In genomic region chr13:21124853-21125252, GRCh38 we compare ENCODE assay signal across 10 cellular contexts. TPM values are rescaled to one million over a fixed set of nuclear protein-coding genes. Genes with fewer than 3 reads are reported as not detected.
DNase-seq lines count a peak whose midpoint lies in the region; ATAC-seq, FAIRE-seq and TF ChIP-seq lines count a peak whose summit lies in the region.
"Had no signal": no experiment of that assay in that cellular context is flagged by ENCODE, and none has a peak within 500 bp of the region (broad histone marks: within the 10 kb centered on the region; RNA-seq: fewer than 3 reads in every experiment).

No MANE protein-coding gene starts in this region.

- peak overlapping the region; percentile 43; the same call in 1 of the 2 replicates for H2AK5ac ChIP-seq in H1 (ENCODE audit: low read depth, low read length)

- H4K91ac ChIP-seq in H1 (replicated peaks; ENCODE audit: insufficient read length, low read length) = peak overlapping the region; percentile 100

- POLR2A ChIA-PET in H1 (lab: Charles Lee; ENCODE audit: partially characterized antibody) = interaction anchor here (0.5 to 3.0 kb wide), 6 partner anchors 10 to 67 kb away, joined by 3 to 12 read pairs (median 4); partner anchors contain the start of genes LATS2, MRPL57 and SKA3

- TF ChIP-seq CTCF in H1 (IDR thresholded peaks at IDR 0.05; ENCODE audit: control extremely low read depth in 1 of 3, insufficient read depth in 1 of 3, low read depth in 1 of 3, low read length in 3 of 3) (no peak), vagina (IDR thresholded peaks at IDR 0.05) (no peak)

- ATAC-seq in activated T-cell treated with anti-CD3 and anti-CD28 coated beads, Interleukin-2, amount 50 U/mL, for 4 hours = no peak
- ATAC-seq: activated T-cell treated with anti-CD3 and anti-CD28 coated beads, Interleukin-2, amount 50 U/mL, for 72 hours had no signal

- H3K36me3 Mint-ChIP-seq in activated T-cell treated with anti-CD3 and anti-CD28 coated beads, Interleukin-2, amount 50 U/mL, for 4 hours (ENCODE audit: insufficient read depth) = no peaks in the 10 kb centered on the region

- H2BK20ac ChIP-seq in H1 (ENCODE audit: low read length) = peak overlapping the region; percentile 62; the same call in 1 of the 2 replicates

- no peaks in the 10 kb centered on the region for H3K9me3 Mint-ChIP-seq in activated T-cell treated with anti-CD3 and anti-CD28 coated beads, Interleukin-2, amount 50 U/mL, for 4 hours
- H3K9me3 Mint-ChIP-seq: activated T-cell treated with anti-CD3 and anti-CD28 coated beads, Interleukin-2, amount 50 U/mL, for 72 hours had no signal

- H3K23ac ChIP-seq in H1 (ENCODE audit: insufficient read length) = no peak overlapping the region

- peak overlapping the region; percentile 99 for H2BK12ac ChIP-seq in H1 (ENCODE audit: low read depth, low read length)

- no peak for TF ChIP-seq EP300 in H1 (IDR thresholded peaks at IDR 0.05; ENCODE audit: borderline replicate concordance in 1 of 2, low read depth in 2 of 2, low read length in 2 of 2)

- peak overlapping the region; percentile 99 for H3K18ac ChIP-seq in H1 (ENCODE audit: extremely low read depth, low read length)

- peak overlapping the region; percentile 97 for H2BK15ac ChIP-seq in H1 (ENCODE audit: low read length)

- H3K4me1 Mint-ChIP-seq in activated T-cell treated with anti-CD3 and anti-CD28 coated beads, Interleukin-2, amount 50 U/mL, for 4 hours (ENCODE audit: low read depth) = no peaks in the 10 kb centered on the region

- CTCF ChIA-PET in H1 (lab: Charles Lee; ENCODE audit: partially characterized antibody) = interaction anchor here (0.7 to 2.9 kb wide), 5 partner anchors 11 to 55 kb away, joined by 3 to 13 read pairs (median 4); no protein-coding TSS in a partner anchor

- H3K27ac ChIP-seq in H1 (ENCODE audit: low read depth, low read length) (no peak overlapping the region), vagina (no peak overlapping the region)

- no peak overlapping the region for H3K4me2 ChIP-seq in H1 (ENCODE audit: insufficient read depth in 1 of 2, low read depth in 2 of 2, low read length in 2 of 2)
- peak overlapping the region; percentile 52 for H3K4me2 ChIP-seq in skeletal muscle satellite cell (ENCODE audit: low read length)

- WGBS in H1 (ENCODE audit: extremely low coverage in 1 of 2, insufficient coverage in 1 of 2, insufficient read length in 1 of 2, insufficient replicate concordance in 2 of 2, low coverage in 1 of 2, low lambda C conversion rate in 2 of 2, missing lambda C conversion rate in 1 of 2), 2 experiments = 62% methylated on average over 7 of the region's 7 CpGs; no CpG with 5 or more reads in 1 of the 2 experiments

- peak overlapping the region; percentile 98 for H2BK120ac ChIP-seq in H1 (replicated peaks; ENCODE audit: low read depth, low read length)

- H3K4me3 Mint-ChIP-seq in activated T-cell treated with anti-CD3 and anti-CD28 coated beads, Interleukin-2, amount 50 U/mL, for 4 hours = no peak overlapping the region
- H3K4me3 Mint-ChIP-seq: activated T-cell treated with anti-CD3 and anti-CD28 coated beads, Interleukin-2, amount 50 U/mL, for 72 hours had no signal

- peak overlapping the region; percentile 90 for H4K5ac ChIP-seq in H1 (ENCODE audit: insufficient read length, low read depth, low read length)

- no peak overlapping the region for H4K8ac ChIP-seq in H1 (ENCODE audit: extremely low read depth, insufficient read depth, low read length)

- H3K14ac ChIP-seq in H1 (ENCODE audit: insufficient read length) = no peak overlapping the region

- H3K36me3 ChIP-seq in H1 (ENCODE audit: control insufficient read depth in 2 of 4, insufficient read depth in 4 of 4, low read length in 3 of 4) (no peaks in the 10 kb centered on the region), skeletal muscle satellite cell (ENCODE audit: insufficient read depth, low read length) (no peaks in the 10 kb centered on the region), vagina (no peaks in the 10 kb centered on the region)

- H3K9me3 ChIP-seq in H1 (ENCODE audit: insufficient read depth in 2 of 2, low read depth in 1 of 2, low read length in 1 of 2) = 0 out of 4 replicates have a peak, but pooled peaks cover 0 to 4% of the 10 kb centered on the region in 2 experiments
- no peaks in the 10 kb centered on the region for H3K9me3 ChIP-seq in skeletal muscle satellite cell (replicated peaks; ENCODE audit: low read length)
- no peaks in the 10 kb centered on the region for H3K9me3 ChIP-seq in vagina

- H3K79me1 ChIP-seq in H1 (ENCODE audit: low read depth, low read length) = no peaks in the 10 kb centered on the region

- intact Hi-C loops in vagina (cut with DNase I) = no loop called here

- TF ChIP-seq POLR2A in H1 (IDR thresholded peaks at IDR 0.05; ENCODE audit: control extremely low read depth in 1 of 2, low read depth in 2 of 2, low read length in 2 of 2) (no peak), vagina (IDR thresholded peaks at IDR 0.05) (no peak)

- H3K4me3 ChIP-seq in H1 (ENCODE audit: extremely low read depth in 1 of 4, insufficient read depth in 2 of 4, low read depth in 3 of 4, low read length in 4 of 4) (no peak overlapping the region), skeletal muscle satellite cell (ENCODE audit: low read length) (no peak overlapping the region), vagina (no peak overlapping the region)

- no peak for FAIRE-seq in H1 (lab: Jason Lieb, UNC)
- FAIRE-seq: A204.1 had no signal

- H3K27me3 ChIP-seq in H1 (replicated peaks in 1 of 4; ENCODE audit: control insufficient read depth in 3 of 4, extremely low read depth in 1 of 4, insufficient read depth in 3 of 4, low read length in 3 of 4) (no peaks in the 10 kb centered on the region), skeletal muscle satellite cell (ENCODE audit: control insufficient read depth, insufficient read depth, low read length) (no peaks in the 10 kb centered on the region), vagina (no peaks in the 10 kb centered on the region)

- no peak overlapping the region for H3K9ac ChIP-seq in H1 (replicated peaks in 1 of 4; ENCODE audit: extremely low read depth in 1 of 4, low read depth in 3 of 4, low read length in 3 of 4)
- no peak overlapping the region for H3K9ac ChIP-seq in skeletal muscle satellite cell (ENCODE audit: low read depth, low read length)

- no peaks in the 10 kb centered on the region for H3K23me2 ChIP-seq in H1 (ENCODE audit: low read depth, low read length)

- H3K27me3 Mint-ChIP-seq in activated T-cell treated with anti-CD3 and anti-CD28 coated beads, Interleukin-2, amount 50 U/mL, for 4 hours (ENCODE audit: low read depth) = peaks cover 2% of the 10 kb centered on the region

- H3K56ac ChIP-seq in H1 (replicated peaks; ENCODE audit: insufficient read length, low read depth, low read length) = no peak overlapping the region

- DNase-seq in NCI-H1417 (lab: John Stamatoyannopoulos, UW) (peak; percentile 48 to 81 (median 78)), NCI-H1417 treated with DMSO at 0.1 percent for 48 hours (lab: John Stamatoyannopoulos, UW) (no peak), NCI-H510A treated with DMSO at 0.1 percent for 48 hours (lab: John Stamatoyannopoulos, UW) (peak; percentile 83), H1 (ENCODE audit: low read depth in 1 of 2, low spot score in 2 of 2) (no peak), vagina (ENCODE audit: extremely low spot score in 2 of 2) (no peak)
- DNase-seq in stimulated activated naive CD4-positive, alpha-beta T cell treated with Interleukin-2 at 50 U/mL for 16 hours (lab: John Stamatoyannopoulos, UW) = no peak
- no peak for DNase-seq in activated T-cell treated with anti-CD3 and anti-CD28 coated beads, Interleukin-2, amount 50 U/mL, for 4 hours
- DNase-seq: activated T-cell treated with anti-CD3 and anti-CD28 coated beads, Interleukin-2, amount 50 U/mL, for 72 hours had no signal

- no peak for TF ChIP-seq RAD21 in H1 (IDR thresholded peaks at IDR 0.05 in 1 of 2, conservative IDR thresholded peaks at IDR 0.05 in 1 of 2; ENCODE audit: low read depth in 2 of 2, low read length in 2 of 2)

- H3K79me2 ChIP-seq in H1 (ENCODE audit: control insufficient read depth in 1 of 2, insufficient read depth in 2 of 2, low read length in 2 of 2) = no peaks in the 10 kb centered on the region

- peak overlapping the region; percentile 97 for H3K4ac ChIP-seq in H1 (replicated peaks; ENCODE audit: insufficient read length, low read depth, low read length)

- no peaks in the 10 kb centered on the region for H4K20me1 ChIP-seq in H1 (replicated peaks in 1 of 2; ENCODE audit: control insufficient read depth in 1 of 2, insufficient read depth in 2 of 2, low read length in 2 of 2)

- peak overlapping the region; percentile 91; the same call in 1 of the 2 replicates for H2BK5ac ChIP-seq in H1 (ENCODE audit: low read depth, low read length)

- H3K4me1 ChIP-seq in H1 (replicated peaks in 1 of 4; ENCODE audit: control insufficient read depth in 3 of 4, insufficient read depth in 4 of 4, low read length in 3 of 4) (peaks cover 0 to 11% (median 5%) of the 10 kb centered on the region in 4 experiments; a peak in 6 of 7 replicates), skeletal muscle satellite cell (ENCODE audit: control insufficient read depth, insufficient read depth, low read length) (peaks cover 2% of the 10 kb centered on the region), vagina (no peaks in the 10 kb centered on the region)

- H2AFZ ChIP-seq in H1 (ENCODE audit: low read length) = peak overlapping the region; percentile 98; the same call in 1 of the 2 replicates

RNA-seq across cellular contexts. Expression of gene SAP18, which starts 15.1 kb away (rescaled TPM):
- 364 and 367 TPM in 2 replicates for total RNA-seq in H1 (2021; fragmentation: NEBNext Ultra II Directional; extraction: Animal tissue kit (Norgen Biotek cat#: 25700))
- polyA plus RNA-seq in H1 (2011; rRNA removed) = 38.0 and 75.3 TPM in 2 replicates
- 69.4 TPM for polyA plus RNA-seq in H1 (2011; cell fraction: cytosol; rRNA removed)
- polyA plus RNA-seq in H1 (2011; cell fraction: nucleus; rRNA removed) = 16.0 TPM
- 220 to 371 TPM (median 242 TPM) in 4 replicates for polyA plus RNA-seq in H1 (2012, experiment 1 of 2)
- 140 TPM for polyA plus RNA-seq in H1 (2012, experiment 2 of 2)
- 152 TPM for polyA plus RNA-seq in H1 (2013, experiment 1 of 2)
- 153 TPM for polyA plus RNA-seq in H1 (2013, experiment 2 of 2)
- polyA minus RNA-seq in H1 (2011; rRNA and poly(A)+ RNA removed) = 13.4 and 19.3 TPM in 2 replicates
- 19.4 TPM for polyA minus RNA-seq in H1 (2011; cell fraction: cytosol; rRNA and poly(A)+ RNA removed)
- 33.6 TPM for polyA minus RNA-seq in H1 (2011; cell fraction: nucleus; rRNA and poly(A)+ RNA removed)
- 40.0 and 41.6 TPM in 2 replicates for total RNA-seq in skeletal muscle satellite cell (2012; rRNA removed)
- 33.9 TPM for total RNA-seq in vagina
- 100 to 1,000 TPM; 317 to 345 (median 339) TPM for total RNA-seq in activated T-cell treated with anti-CD3 and anti-CD28 coated beads, Interleukin-2, amount 50 U/mL, for 4 hours

RNA-seq across cellular contexts. Expression of gene SKA3, which starts 51.5 kb away (rescaled TPM):
- total RNA-seq in H1 (2021; fragmentation: NEBNext Ultra II Directional; extraction: Animal tissue kit (Norgen Biotek cat#: 25700)) = 60.1 and 63.7 TPM in 2 replicates
- 21.3 and 32.3 TPM in 2 replicates for polyA plus RNA-seq in H1 (2011; rRNA removed)
- 32.8 TPM for polyA plus RNA-seq in H1 (2011; cell fraction: cytosol; rRNA removed)
- 13.1 TPM for polyA plus RNA-seq in H1 (2011; cell fraction: nucleus; rRNA removed)
- polyA plus RNA-seq in H1 (2012, experiment 1 of 2) = 28.3 to 44.9 TPM (median 32.7 TPM) in 4 replicates
- polyA plus RNA-seq in H1 (2012, experiment 2 of 2) = 10.0 TPM
- 59.5 TPM for polyA plus RNA-seq in H1 (2013, experiment 1 of 2)
- polyA plus RNA-seq in H1 (2013, experiment 2 of 2) = 59.8 TPM
- 24.8 and 38.1 TPM in 2 replicates for polyA minus RNA-seq in H1 (2011; rRNA and poly(A)+ RNA removed)
- polyA minus RNA-seq in H1 (2011; cell fraction: cytosol; rRNA and poly(A)+ RNA removed) = 41.6 TPM
- polyA minus RNA-seq in H1 (2011; cell fraction: nucleus; rRNA and poly(A)+ RNA removed) = 51.7 TPM
- 11.4 and 12.7 TPM in 2 replicates for total RNA-seq in skeletal muscle satellite cell (2012; rRNA removed)
- 5.4 TPM for total RNA-seq in vagina
- total RNA-seq in activated T-cell treated with anti-CD3 and anti-CD28 coated beads, Interleukin-2, amount 50 U/mL, for 4 hours = 10 to 100 TPM in 2 of 3 donors, 1 to 10 TPM in 1; 7.3 to 15.1 (median 11.6) TPM

RNA-seq across cellular contexts. Expression of gene MRPL57, which starts 51.6 kb away (rescaled TPM):
- total RNA-seq in H1 (2021; fragmentation: NEBNext Ultra II Directional; extraction: Animal tissue kit (Norgen Biotek cat#: 25700)) = 34.1 and 34.5 TPM in 2 replicates
- polyA plus RNA-seq in H1 (2011; rRNA removed) = 29.9 and 30.4 TPM in 2 replicates
- 29.6 TPM for polyA plus RNA-seq in H1 (2011; cell fraction: cytosol; rRNA removed)
- 22.9 TPM for polyA plus RNA-seq in H1 (2011; cell fraction: nucleus; rRNA removed)
- 27.2 to 32.0 TPM (median 30.5 TPM) in 4 replicates for polyA plus RNA-seq in H1 (2012, experiment 1 of 2)
- 28.3 TPM for polyA plus RNA-seq in H1 (2012, experiment 2 of 2)
- polyA plus RNA-seq in H1 (2013, experiment 1 of 2) = 37.7 TPM
- polyA plus RNA-seq in H1 (2013, experiment 2 of 2) = 35.9 TPM
- polyA minus RNA-seq in H1 (2011; rRNA and poly(A)+ RNA removed) = 5.3 and 5.9 TPM in 2 replicates
- 14.5 TPM for polyA minus RNA-seq in H1 (2011; cell fraction: cytosol; rRNA and poly(A)+ RNA removed)
- 20.2 TPM for polyA minus RNA-seq in H1 (2011; cell fraction: nucleus; rRNA and poly(A)+ RNA removed)
- total RNA-seq in skeletal muscle satellite cell (2012; rRNA removed) = 23.8 and 26.6 TPM in 2 replicates
- total RNA-seq in vagina = 31.9 TPM
- 10 to 100 TPM; 30.8 to 34.1 (median 32.0) TPM for total RNA-seq in activated T-cell treated with anti-CD3 and anti-CD28 coated beads, Interleukin-2, amount 50 U/mL, for 4 hours

Comparison
In these comparisons a context has a peak if more than half of its experiments do, and no peak if none do; other contexts are left out.
1. DNase-seq: peak in NCI-H1417 (3 of 3) and NCI-H510A treated with DMSO at 0.1 percent for 48 hours (single experiment); none in NCI-H1417 treated with DMSO at 0.1 percent for 48 hours (single experiment), H1 (0 of 2), vagina (0 of 2), stimulated activated naive CD4-positive, alpha-beta T cell treated with Interleukin-2 at 50 U/mL for 16 hours (single experiment) and activated T-cell treated with anti-CD3 and anti-CD28 coated beads, Interleukin-2, amount 50 U/mL, for 4 hours (single experiment).